ENCODE assay signal across 8 cellular contexts in genomic region chr7:139602143-139602722, GRCh38.
DNase-seq lines count a peak whose midpoint lies in the region; ATAC-seq and TF ChIP-seq lines count a peak whose summit lies in the region.

No MANE protein-coding gene starts in this region.

- H3K9me3 Mint-ChIP-seq in nephron progenitor cell, result peaks cover 4% of the 10 kb centered on the region

- TF ChIP-seq POLR2A in erythroblast (IDR thresholded peaks at IDR 0.05; ENCODE audit: low read length), result no peak

- H3K27ac Mint-ChIP-seq in nephron progenitor cell, result no peak overlapping the region

- peaks cover 36% of the 10 kb centered on the region for H3K36me3 Mint-ChIP-seq in nephron progenitor cell (ENCODE audit: low read depth)

- TF ChIP-seq CTCF in nephron progenitor cell (IDR thresholded peaks at IDR 0.05), result peak; percentile 49

- H3K4me3 Mint-ChIP-seq in nephron progenitor cell, result no peak overlapping the region

- H3K27me3 Mint-ChIP-seq in nephron progenitor cell (ENCODE audit: low read depth, poor library complexity), result no peaks in the 10 kb centered on the region

- H3K4me1 Mint-ChIP-seq in nephron progenitor cell, result no peaks in the 10 kb centered on the region

- no peak for ATAC-seq in HG03159 (IDR thresholded peaks at IDR 0.05; ENCODE audit: unreplicated experiment)
- ATAC-seq in GM19395 (IDR thresholded peaks at IDR 0.05; ENCODE audit: unreplicated experiment), result no peak

- DNase-seq in DMS53 treated with DMSO at 0.1 percent for 48 hours (lab: John Stamatoyannopoulos, UW; ENCODE audit: unreplicated experiment), result peak; percentile 81
- peak; percentile 43 for DNase-seq in HuH-7.5 (ENCODE audit: low spot score)
- peak; percentile 29 for DNase-seq in RPMI8226
- DNase-seq in erythroblast (lab: John Stamatoyannopoulos, UW), result peak; percentile 47 to 54
- no peak for DNase-seq in nephron progenitor cell
- no peak for DNase-seq in NCI-H128 (lab: John Stamatoyannopoulos, UW; ENCODE audit: unreplicated experiment)

Comparison
In these comparisons a context has a peak if more than half of its experiments do, and no peak if none do; other contexts are left out.
1. DNase-seq: peak in DMS53 treated with DMSO at 0.1 percent for 48 hours (single experiment), HuH-7.5 (single experiment), RPMI8226 (single experiment) and erythroblast (2 of 2); none in nephron progenitor cell (single experiment) and NCI-H128 (single experiment).